12 cellular contexts compared by ENCODE assay signal in genomic region chr6:138563650-138564049, GRCh38.
"Had no signal": no experiment of that assay in that cellular context is flagged by ENCODE, and none has a peak within 500 bp of the region (broad histone marks: within the 10 kb centered on the region; RNA-seq: fewer than 3 reads in every experiment).

No MANE protein-coding gene starts in this region.

- H3K27ac ChIP-seq: ovary had no signal

- H3K27ac Mint-ChIP-seq: activated naive CD8-positive, alpha-beta T cell treated with anti-CD3 and anti-CD28 coated beads for 36 hours; effector memory CD8-positive, alpha-beta T cell; immature natural killer cell; stimulated activated memory B cell treated with anti-CD40 and anti-IgM and Interleukin-4, amounts not matched to agents 10 μg/mL and 1 μg/mL and 100 μg/mL, for 72 hours had no signal

- H3K9me3 Mint-ChIP-seq: activated naive CD8-positive, alpha-beta T cell treated with anti-CD3 and anti-CD28 coated beads for 36 hours; effector memory CD8-positive, alpha-beta T cell; immature natural killer cell; stimulated activated memory B cell treated with anti-CD40 and anti-IgM and Interleukin-4, amounts not matched to agents 10 μg/mL and 1 μg/mL and 100 μg/mL, for 72 hours had no signal

- H3K4me3 ChIP-seq: ovary had no signal

- ATAC-seq: effector memory CD8-positive, alpha-beta T cell; left colon; stimulated activated memory B cell treated with anti-CD40 and anti-IgM and Interleukin-4, amounts not matched to agents 10 μg/mL and 1 μg/mL and 100 μg/mL, for 72 hours had no signal

- H3K27me3 Mint-ChIP-seq: naive B cell had no signal

- H3K36me3 ChIP-seq: ovary had no signal

- H3K9me3 ChIP-seq: ovary had no signal

- H3K4me1 Mint-ChIP-seq: activated naive CD8-positive, alpha-beta T cell treated with anti-CD3 and anti-CD28 coated beads for 36 hours; immature natural killer cell; naive B cell; stimulated activated memory B cell treated with anti-CD40 and anti-IgM and Interleukin-4, amounts not matched to agents 10 μg/mL and 1 μg/mL and 100 μg/mL, for 72 hours had no signal

- H3K36me3 Mint-ChIP-seq: activated naive CD8-positive, alpha-beta T cell treated with anti-CD3 and anti-CD28 coated beads for 36 hours; immature natural killer cell; naive B cell; stimulated activated memory B cell treated with anti-CD40 and anti-IgM and Interleukin-4, amounts not matched to agents 10 μg/mL and 1 μg/mL and 100 μg/mL, for 72 hours had no signal

- DNase-seq: activated CD4-positive, alpha-beta T cell treated with anti-CD3 and anti-CD28 coated beads, Interleukin-2, amount 50 U/mL, for 1 hour; activated CD8-positive, alpha-beta memory T cell treated with anti-CD3 and anti-CD28 coated beads for 24 hours; activated gamma-delta T cell treated with Interleukin-2 at 50 U/mL for 16 hours; activated naive CD8-positive, alpha-beta T cell treated with anti-CD3 and anti-CD28 coated beads for 36 hours; anterior cingulate cortex; dermis blood vessel endothelial cell; effector memory CD8-positive, alpha-beta T cell; immature natural killer cell; left colon; naive B cell; ovary had no signal

- H3K4me3 Mint-ChIP-seq: activated naive CD8-positive, alpha-beta T cell treated with anti-CD3 and anti-CD28 coated beads for 36 hours; effector memory CD8-positive, alpha-beta T cell; immature natural killer cell; naive B cell; stimulated activated memory B cell treated with anti-CD40 and anti-IgM and Interleukin-4, amounts not matched to agents 10 μg/mL and 1 μg/mL and 100 μg/mL, for 72 hours had no signal

- H3K27me3 ChIP-seq: ovary had no signal
